In genomic region chr6:79134699-79135474, GRCh38 we compare ENCODE assay signal across 1 cellular context.
TF ChIP-seq lines count a peak whose summit lies in the region.

No MANE protein-coding gene starts in this region.

TF ChIP-seq in H1, 55 proteins besides CTCF, POLR2A, EP300 and RAD21:
- TF ChIP-seq HDAC6 (IDR thresholded peaks at IDR 0.05; ENCODE audit: low read depth, low read length) = no peak
- TF ChIP-seq CBX8 (IDR thresholded peaks at IDR 0.05; ENCODE audit: borderline replicate concordance, low read depth, low read length) = no peak
- TF ChIP-seq YY1 (IDR thresholded peaks at IDR 0.05; ENCODE audit: low read depth, low read length) = no peak
- TF ChIP-seq JUN (IDR thresholded peaks at IDR 0.05; ENCODE audit: low read depth, low read length) = no peak
- TF ChIP-seq, protein P1, sequence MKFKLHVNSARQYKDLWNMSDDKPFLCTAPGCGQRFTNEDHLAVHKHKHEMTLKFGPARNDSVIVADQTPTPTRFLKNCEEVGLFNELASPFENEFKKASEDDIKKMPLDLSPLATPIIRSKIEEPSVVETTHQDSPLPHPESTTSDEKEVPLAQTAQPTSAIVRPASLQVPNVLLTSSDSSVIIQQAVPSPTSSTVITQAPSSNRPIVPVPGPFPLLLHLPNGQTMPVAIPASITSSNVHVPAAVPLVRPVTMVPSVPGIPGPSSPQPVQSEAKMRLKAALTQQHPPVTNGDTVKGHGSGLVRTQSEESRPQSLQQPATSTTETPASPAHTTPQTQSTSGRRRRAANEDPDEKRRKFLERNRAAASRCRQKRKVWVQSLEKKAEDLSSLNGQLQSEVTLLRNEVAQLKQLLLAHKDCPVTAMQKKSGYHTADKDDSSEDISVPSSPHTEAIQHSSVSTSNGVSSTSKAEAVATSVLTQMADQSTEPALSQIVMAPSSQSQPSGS (IDR thresholded peaks at IDR 0.05; ENCODE audit: low read length) = no peak
- TF ChIP-seq MAFK (IDR thresholded peaks at IDR 0.05; ENCODE audit: low read depth, low read length) = no peak
- TF ChIP-seq BCL11A (IDR thresholded peaks at IDR 0.05; ENCODE audit: low read depth in 2 of 2, low read length in 2 of 2) = no peak
- TF ChIP-seq BACH1 (IDR thresholded peaks at IDR 0.05; ENCODE audit: low read length) = no peak
- no peak for TF ChIP-seq USF2 (IDR thresholded peaks at IDR 0.05; ENCODE audit: low read length)
- no peak for TF ChIP-seq ATF3 (IDR thresholded peaks at IDR 0.05; ENCODE audit: insufficient read depth, low read depth, low read length)
- no peak for TF ChIP-seq EGR1 (IDR thresholded peaks at IDR 0.05; ENCODE audit: borderline replicate concordance, low read depth, low read length)
- no peak for TF ChIP-seq ASH2L (IDR thresholded peaks at IDR 0.05; ENCODE audit: low read length)
- TF ChIP-seq POLR2AphosphoS5 (IDR thresholded peaks at IDR 0.05; ENCODE audit: low read depth, low read length) = no peak
- TF ChIP-seq RXRA (IDR thresholded peaks at IDR 0.05; ENCODE audit: insufficient read depth, low read depth, low read length) = no peak
- TF ChIP-seq TCF12 (IDR thresholded peaks at IDR 0.05; ENCODE audit: low read depth, low read length) = no peak
- no peak for TF ChIP-seq RBBP5 (IDR thresholded peaks at IDR 0.05; ENCODE audit: borderline replicate concordance, low read depth, low read length)
- no peak for TF ChIP-seq CTBP2 (IDR thresholded peaks at IDR 0.05; ENCODE audit: borderline replicate concordance, insufficient read depth, insufficient read length, low read length)
- no peak for TF ChIP-seq PHF8 (conservative IDR thresholded peaks at IDR 0.05; ENCODE audit: low read depth, low read length)
